Comparison of ENCODE assay signal across 8 cellular contexts in genomic region chr12:27332407-27333310, GRCh38. TPM values are rescaled to one million over a fixed set of nuclear protein-coding genes. Genes with fewer than 3 reads are reported as not detected.
A peak's percentile ranks its signal among the peaks of the same experiment; 100 is the strongest.
DNase-seq lines count a peak whose midpoint lies in the region; ATAC-seq and TF ChIP-seq lines count a peak whose summit lies in the region.

Gene BMAL2 (plus strand): TSS chr12:27332836. CDS start chr12:27333073, 237 bp downstream.

- no peaks in the 10 kb centered on the region for H3K9me3 Mint-ChIP-seq in activated naive CD8-positive, alpha-beta T cell (ENCODE audit: low read depth)

- H3K4me1 Mint-ChIP-seq in activated naive CD8-positive, alpha-beta T cell (ENCODE audit: low read depth), result peaks cover 32% of the 10 kb centered on the region

- DNase-seq in D341Med (ENCODE audit: low spot score) (peak; percentile 87), HS-27A (ENCODE audit: low read depth) (peak; percentile 41), RPMI8226 (peak; percentile 47), left ventricle myocardium inferior (peak; percentile 36), retina (peak; percentile 78), epidermal melanocyte (ENCODE audit: insufficient read length, low spot score) (no peak)

- peaks cover 3% of the 10 kb centered on the region for H3K36me3 Mint-ChIP-seq in activated naive CD8-positive, alpha-beta T cell

- H3K27ac ChIP-seq in left ventricle myocardium inferior (replicated peaks), result no peak within 1 kb of the TSS

- no peaks in the 10 kb centered on the region for H3K9me3 ChIP-seq in left ventricle myocardium inferior (replicated peaks)

- peaks cover 19% of the 10 kb centered on the region for H3K4me1 ChIP-seq in left ventricle myocardium inferior

- intact Hi-C loops in left ventricle myocardium inferior (cut with micrococcal nuclease), result no loop called here

- no peak for TF ChIP-seq CTCF in left ventricle myocardium inferior (IDR thresholded peaks at IDR 0.05; ENCODE audit: borderline replicate concordance)

- peaks cover 1% of the 10 kb centered on the region for H3K36me3 ChIP-seq in left ventricle myocardium inferior

- H3K27me3 Mint-ChIP-seq in activated naive CD8-positive, alpha-beta T cell, result peaks cover 18% of the 10 kb centered on the region

- peak within 1 kb of the TSS; percentile 87 for H3K27ac Mint-ChIP-seq in activated naive CD8-positive, alpha-beta T cell

- H3K4me3 ChIP-seq in left ventricle myocardium inferior, result peak within 1 kb of the TSS; percentile 80

- peak; percentile 12 for ATAC-seq in GM19468 (IDR thresholded peaks at IDR 0.05; ENCODE audit: extremely low read depth, unreplicated experiment)

- peaks cover 15% of the 10 kb centered on the region for H3K27me3 ChIP-seq in left ventricle myocardium inferior (ENCODE audit: low read depth)

- H3K4me3 Mint-ChIP-seq in activated naive CD8-positive, alpha-beta T cell, result peak within 1 kb of the TSS; percentile 90

RNA-seq across cellular contexts. Expression of gene BMAL2, which starts in this region (rescaled TPM):
- 1.5 TPM for total RNA-seq in left ventricle myocardium inferior
